ENCODE assay signal across 11 cellular contexts in the genomic region with DNA sequence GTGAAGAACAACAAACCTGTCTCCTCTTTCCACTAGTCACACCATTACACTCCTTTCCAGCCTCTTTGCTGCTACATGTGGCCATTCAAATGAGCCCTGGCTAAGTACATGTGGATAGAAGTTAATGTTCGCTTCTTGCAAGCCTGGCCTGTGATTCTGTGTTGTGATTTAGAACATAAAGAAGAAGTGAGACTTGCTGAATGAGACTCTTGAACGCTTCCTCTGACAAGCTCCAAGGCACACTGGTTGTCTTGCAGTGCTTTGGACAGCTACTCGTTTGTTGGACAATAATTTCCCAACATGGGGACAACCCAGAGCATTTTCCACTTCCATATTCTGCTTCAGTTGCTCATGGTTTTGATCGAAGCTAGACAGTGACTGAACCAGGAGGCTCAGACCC. TPM values are rescaled to one million over a fixed set of nuclear protein-coding genes. Genes with fewer than 3 reads are reported as not detected.
DNase-seq lines count a peak whose midpoint lies in the region; ATAC-seq, FAIRE-seq and TF ChIP-seq lines count a peak whose summit lies in the region.
"Had no signal": no experiment of that assay in that cellular context is flagged by ENCODE, and none has a peak within 500 bp of the region (broad histone marks: within the 10 kb centered on the region; RNA-seq: fewer than 3 reads in every experiment).

No MANE protein-coding gene starts in this region.

- H3K4me2 ChIP-seq in DOHH2 (ENCODE audit: low read length) (peak overlapping the region; percentile 78), mesendoderm (ENCODE audit: low read length) (no peak overlapping the region)

- peaks cover 35% of the 10 kb centered on the region for H3F3A ChIP-seq in DOHH2 (ENCODE audit: control insufficient read depth, insufficient read depth)

- H4K5ac ChIP-seq in mesendoderm (ENCODE audit: low read length): no peak overlapping the region

- DNase-seq in mesendoderm (no peak), HTR-8/SVneo (ENCODE audit: insufficient read length, low spot score) (no peak), immature natural killer cell (no peak)
- DNase-seq: activated CD8-positive, alpha-beta memory T cell treated with anti-CD3 and anti-CD28 coated beads, Interleukin-2, amount 50 U/mL, for 4 hours had no signal

- no peaks in the 10 kb centered on the region for H3K27me3 ChIP-seq in DOHH2 (ENCODE audit: control insufficient read depth, low read length)
- no peaks in the 10 kb centered on the region for H3K27me3 ChIP-seq in mesendoderm (ENCODE audit: insufficient read depth, low read length, poor library complexity)
- H3K27me3 ChIP-seq: ascending aorta had no signal

- H3K4me1 ChIP-seq in DOHH2 (ENCODE audit: control insufficient read depth, low read length) (peaks cover 100% of the 10 kb centered on the region), mesendoderm (ENCODE audit: control insufficient read depth, low read depth, low read length) (peaks cover 4% of the 10 kb centered on the region)
- H3K4me1 ChIP-seq: ascending aorta had no signal

- H3K18ac ChIP-seq in mesendoderm (ENCODE audit: low read length): no peak overlapping the region

- H3K79me1 ChIP-seq in mesendoderm (ENCODE audit: low read length): no peaks in the 10 kb centered on the region

- H3K9ac ChIP-seq in mesendoderm (ENCODE audit: low read length): no peak overlapping the region

- H3K4me3 Mint-ChIP-seq in immature natural killer cell: no peak overlapping the region
- H3K4me3 Mint-ChIP-seq: T-helper 2 cell treated with Interferon-gamma antibody and Interleukin-4, amounts not matched to agents 5 μg/mL and 100 μg/mL, for 36 hours had no signal

- no peak overlapping the region for H3K4ac ChIP-seq in mesendoderm (ENCODE audit: low read depth, low read length)

- no peak overlapping the region for H2BK5ac ChIP-seq in mesendoderm (ENCODE audit: low read length)

- no peak overlapping the region for H2AK5ac ChIP-seq in mesendoderm (ENCODE audit: low read length)

- H3K27ac Mint-ChIP-seq in immature natural killer cell: no peak overlapping the region
- H3K27ac Mint-ChIP-seq: T-helper 2 cell treated with Interferon-gamma antibody and Interleukin-4, amounts not matched to agents 5 μg/mL and 100 μg/mL, for 36 hours had no signal

- ATAC-seq in GM19324 (IDR thresholded peaks at IDR 0.05; ENCODE audit: low FRiP score, unreplicated experiment) (peak; percentile 56), HG02678 (IDR thresholded peaks at IDR 0.05; ENCODE audit: unreplicated experiment) (peak; percentile 55), HG03575 (IDR thresholded peaks at IDR 0.05; ENCODE audit: extremely low read depth, insufficient number of reproducible peaks, low FRiP score, unreplicated experiment) (peak; percentile 32)
- no peak for ATAC-seq in activated CD4-positive, CD25-positive, alpha-beta regulatory T cell treated with anti-CD3 and anti-CD28 coated beads, Interleukin-2, amount 50 U/mL, for 24 hours

- H3K36me3 Mint-ChIP-seq in immature natural killer cell: no peaks in the 10 kb centered on the region

- H3K27ac ChIP-seq in DOHH2 (ENCODE audit: low read depth, low read length) (peak overlapping the region; percentile 90), mesendoderm (ENCODE audit: low read depth, low read length) (no peak overlapping the region)
- H3K27ac ChIP-seq: ascending aorta had no signal

- peaks cover 0 to 4% (median 0%) of the 10 kb centered on the region in 6 donors for H3K9me3 Mint-ChIP-seq in immature natural killer cell
- H3K9me3 Mint-ChIP-seq: T-helper 2 cell treated with Interferon-gamma antibody and Interleukin-4, amounts not matched to agents 5 μg/mL and 100 μg/mL, for 36 hours had no signal

- no peak overlapping the region for H2BK120ac ChIP-seq in mesendoderm (ENCODE audit: low read depth, low read length)

- H3K4me3 ChIP-seq in DOHH2 (ENCODE audit: low read length) (peak overlapping the region; percentile 64), mesendoderm (ENCODE audit: low read length) (no peak overlapping the region)
- H3K4me3 ChIP-seq: ascending aorta had no signal

- peaks cover 8% of the 10 kb centered on the region for H3K36me3 ChIP-seq in DOHH2 (ENCODE audit: control insufficient read depth, low read length)
- no peaks in the 10 kb centered on the region for H3K36me3 ChIP-seq in mesendoderm (ENCODE audit: control insufficient read depth, insufficient read depth, low read length)
- H3K36me3 ChIP-seq: ascending aorta had no signal

- H2BK15ac ChIP-seq in mesendoderm (replicated peaks; ENCODE audit: low read depth): no peak overlapping the region

- no peak for FAIRE-seq in HTR-8/SVneo (lab: Jason Lieb, UNC)

- H3K4me1 Mint-ChIP-seq in immature natural killer cell: no peaks in the 10 kb centered on the region

- H3K27me3 Mint-ChIP-seq in immature natural killer cell (ENCODE audit: low read depth in 3 of 3): peaks cover 3 to 10% (median 6%) of the 10 kb centered on the region in 3 donors

- H4K20me1 ChIP-seq in DOHH2 (ENCODE audit: control insufficient read depth, insufficient read depth, low read depth, low read length): no peaks in the 10 kb centered on the region

- H4K8ac ChIP-seq in mesendoderm (ENCODE audit: low read depth, low read length): no peak overlapping the region

- H3K9me2 ChIP-seq in DOHH2 (replicated peaks; ENCODE audit: control insufficient read depth, low read length): no peaks in the 10 kb centered on the region

- H3K9me3 ChIP-seq in DOHH2 (ENCODE audit: control insufficient read depth, insufficient read depth, low read length): no peaks in the 10 kb centered on the region
- H3K9me3 ChIP-seq: ascending aorta had no signal

- TF ChIP-seq CTCF in DOHH2 (IDR thresholded peaks at IDR 0.05; ENCODE audit: low read depth, low read length, poor library complexity, severe bottlenecking): no peak

- H3K79me2 ChIP-seq in DOHH2 (ENCODE audit: control insufficient read depth, low read length): peaks cover 9% of the 10 kb centered on the region
- no peaks in the 10 kb centered on the region for H3K79me2 ChIP-seq in mesendoderm (ENCODE audit: control insufficient read depth, insufficient read depth, low read length)

- no peak overlapping the region for H3K23ac ChIP-seq in mesendoderm (ENCODE audit: low read length)

- no CpG with 5 or more reads among the region's 4 CpGs for WGBS in mesendoderm (ENCODE audit: extremely low coverage, insufficient coverage, low lambda C conversion rate)

- H3K56ac ChIP-seq in mesendoderm (ENCODE audit: low read length): no peak overlapping the region

RNA-seq across cellular contexts. Expression of a gene that starts 57.3 kb away (rescaled TPM):
- 12.1 TPM for polyA plus RNA-seq in mesendoderm (2013, experiment 1 of 2)
- 11.4 TPM for polyA plus RNA-seq in mesendoderm (2013, experiment 2 of 2)
- polyA plus RNA-seq in immature natural killer cell: under 1 TPM in 2 of 3 donors, not detected in 1; 0.37 to 0.82 TPM

Comparison
In these comparisons a context has a peak if more than half of its experiments do, and no peak if none do; other contexts are left out.
1. ATAC-seq: peak in GM19324 (single experiment), HG02678 (single experiment) and HG03575 (single experiment); none in activated CD4-positive, CD25-positive, alpha-beta regulatory T cell treated with anti-CD3 and anti-CD28 coated beads, Interleukin-2, amount 50 U/mL, for 24 hours (0 of 2).